In the genomic region with DNA sequence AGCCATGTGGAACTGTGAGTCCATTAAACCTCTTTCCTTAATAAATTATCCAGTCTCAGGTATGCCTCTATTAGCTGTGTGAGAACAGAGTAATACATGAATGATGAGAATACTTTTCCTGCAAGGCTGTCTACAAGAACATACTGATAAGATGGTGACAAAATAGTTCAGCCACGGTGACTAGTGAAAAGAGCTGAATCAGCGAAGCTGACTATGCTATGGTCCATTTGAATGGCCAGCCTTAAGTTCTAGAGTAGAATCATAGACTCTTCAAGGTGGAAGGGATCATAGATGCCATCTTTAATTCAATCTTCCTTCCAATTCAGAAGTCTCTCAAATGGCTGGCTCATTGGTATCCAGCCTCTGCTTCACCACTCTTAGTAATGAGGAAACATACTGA, we compare ENCODE assay signal across 9 cellular contexts.
"Had no signal": no experiment of that assay in that cellular context is flagged by ENCODE, and none has a peak within 500 bp of the region (broad histone marks: within the 10 kb centered on the region; RNA-seq: fewer than 3 reads in every experiment).

No MANE protein-coding gene starts in this region.

- FAIRE-seq: HTR-8/SVneo had no signal

- H3K9ac ChIP-seq: GM23248 had no signal

- ATAC-seq: HCT116 had no signal

- H3K27ac ChIP-seq: GM23248 had no signal

- H3K36me3 ChIP-seq: HAP-1 had no signal

- H3K4me3 ChIP-seq: GM23248, HAP-1 had no signal

- H2AFZ ChIP-seq: GM23248 had no signal

- DNase-seq: GM23248, GOT3, H7, HFFc6, Kasumi-1, KBM-7 had no signal

- H3K4me1 ChIP-seq: HAP-1 had no signal

- H3K9me3 ChIP-seq: HAP-1 had no signal
